Comparison of ENCODE assay signal across 14 cellular contexts in the genomic region with DNA sequence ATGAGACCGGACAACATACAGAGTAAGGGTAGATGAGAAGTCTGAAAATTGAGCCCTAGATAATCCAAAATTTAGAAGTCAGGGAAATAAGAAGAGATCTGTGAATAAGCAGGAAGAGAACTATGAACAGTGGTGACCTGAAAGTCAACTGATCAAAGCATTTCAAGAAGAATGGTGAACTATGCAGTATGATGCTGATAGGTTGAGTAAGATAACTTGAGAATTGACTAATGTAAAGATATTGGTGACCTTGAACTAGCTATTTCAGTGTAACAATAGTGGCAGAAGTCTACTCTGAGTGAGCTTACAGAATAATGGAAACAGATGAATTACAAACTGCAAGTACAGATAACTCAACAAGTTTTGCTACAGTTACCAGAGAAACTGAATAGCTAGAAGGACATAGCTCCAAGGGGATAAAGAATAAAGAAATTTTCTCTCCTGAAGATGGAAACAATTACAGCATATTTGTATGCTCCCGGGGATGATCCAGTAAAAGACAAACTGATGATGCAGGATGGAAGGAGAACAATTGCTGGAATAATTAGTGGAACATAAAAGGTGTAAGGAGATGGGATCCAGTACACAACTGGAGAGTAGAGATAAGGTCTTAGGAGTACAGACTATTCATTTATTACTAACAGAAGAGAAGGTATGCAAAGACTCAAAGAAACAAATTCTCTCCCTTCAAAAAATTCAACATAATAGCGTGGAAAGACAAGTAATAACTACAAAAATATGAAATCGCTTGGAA.
"Had no signal": no experiment of that assay in that cellular context is flagged by ENCODE, and none has a peak within 500 bp of the region (broad histone marks: within the 10 kb centered on the region; RNA-seq: fewer than 3 reads in every experiment).

No MANE protein-coding gene starts in this region.

- H3K27ac ChIP-seq: adrenal gland, gastroesophageal sphincter, left ventricle myocardium inferior, neural progenitor cell, pancreas, stomach, thoracic aorta had no signal

- H3K36me3 ChIP-seq: adrenal gland, gastroesophageal sphincter, left ventricle myocardium inferior, neural progenitor cell, pancreas, thoracic aorta had no signal

- ATAC-seq: gastroesophageal sphincter, pancreas had no signal

- H3K9me3 Mint-ChIP-seq: neural progenitor cell had no signal

- H3K4me1 ChIP-seq: neural progenitor cell, pancreas had no signal

- H3K4me3 Mint-ChIP-seq: neural progenitor cell had no signal

- H3K27ac Mint-ChIP-seq: neural progenitor cell had no signal

- H3K4me3 ChIP-seq: adrenal gland, gastroesophageal sphincter, left ventricle myocardium inferior, neural progenitor cell, pancreas, stomach, thoracic aorta had no signal

- H3K27me3 ChIP-seq: adrenal gland, gastroesophageal sphincter, neural progenitor cell, pancreas, stomach had no signal

- H3K9me3 ChIP-seq: adrenal gland, gastroesophageal sphincter, left ventricle myocardium inferior, pancreas, stomach, thoracic aorta had no signal

- DNase-seq: activated effector memory CD4-positive, alpha-beta T cell treated with Interleukin-2 at 50 U/mL for 16 hours; adrenal gland; caudate nucleus; cortex of kidney; effector CD8-positive, alpha-beta T cell; left ventricle myocardium inferior; mesenchymal stem cell; pancreas; stimulated activated CD4-positive, alpha-beta T cell treated with anti-CD3 and anti-CD28 coated beads, Interleukin-2, amount 100 ng/mL, for 48 hours; stomach; T-helper 9 cell had no signal
